Comparison of ENCODE assay signal across 16 cellular contexts in genomic region chr10:31878486-31878885, GRCh38.
"Had no signal": no experiment of that assay in that cellular context is flagged by ENCODE, and none has a peak within 500 bp of the region (broad histone marks: within the 10 kb centered on the region; RNA-seq: fewer than 3 reads in every experiment).

No MANE protein-coding gene starts in this region.

- H3K27me3 ChIP-seq: esophagus squamous epithelium, gastroesophageal sphincter, neutrophil, sigmoid colon had no signal

- H3K4me3 Mint-ChIP-seq: immature natural killer cell; naive thymus-derived CD4-positive, alpha-beta T cell had no signal

- H3K27me3 Mint-ChIP-seq: naive thymus-derived CD4-positive, alpha-beta T cell had no signal

- DNase-seq: effector memory CD4-positive, alpha-beta T cell; esophagus squamous epithelium; foreskin fibroblast; glutamatergic neuron; immature natural killer cell; left cardiac atrium; left ventricle myocardium inferior; naive thymus-derived CD4-positive, alpha-beta T cell; sigmoid colon; stimulated activated CD4-positive, alpha-beta T cell treated with anti-CD3 and anti-CD28 coated beads, Interleukin-2, amount 100 ng/mL, for 24 hours; stimulated activated naive CD4-positive, alpha-beta T cell; trophoblast cell had no signal

- H3K36me3 Mint-ChIP-seq: immature natural killer cell had no signal

- ATAC-seq: gastroesophageal sphincter; left cardiac atrium; naive thymus-derived CD4-positive, alpha-beta T cell had no signal

- H3K4me3 ChIP-seq: esophagus squamous epithelium, gastroesophageal sphincter, left ventricle myocardium inferior, sigmoid colon, skin epidermis had no signal

- H3K9me3 Mint-ChIP-seq: immature natural killer cell; naive thymus-derived CD4-positive, alpha-beta T cell had no signal

- H3K36me3 ChIP-seq: esophagus squamous epithelium, gastroesophageal sphincter, left ventricle myocardium inferior, neutrophil, sigmoid colon had no signal

- H3K27ac ChIP-seq: epithelial cell of prostate, esophagus squamous epithelium, gastroesophageal sphincter, left ventricle myocardium inferior, neutrophil, sigmoid colon, skin epidermis had no signal

- H3K9me3 ChIP-seq: esophagus squamous epithelium, gastroesophageal sphincter, left ventricle myocardium inferior, neutrophil, sigmoid colon had no signal

- H3K4me1 ChIP-seq: gastroesophageal sphincter had no signal
